ENCODE assay signal across 19 cellular contexts in the genomic region with DNA sequence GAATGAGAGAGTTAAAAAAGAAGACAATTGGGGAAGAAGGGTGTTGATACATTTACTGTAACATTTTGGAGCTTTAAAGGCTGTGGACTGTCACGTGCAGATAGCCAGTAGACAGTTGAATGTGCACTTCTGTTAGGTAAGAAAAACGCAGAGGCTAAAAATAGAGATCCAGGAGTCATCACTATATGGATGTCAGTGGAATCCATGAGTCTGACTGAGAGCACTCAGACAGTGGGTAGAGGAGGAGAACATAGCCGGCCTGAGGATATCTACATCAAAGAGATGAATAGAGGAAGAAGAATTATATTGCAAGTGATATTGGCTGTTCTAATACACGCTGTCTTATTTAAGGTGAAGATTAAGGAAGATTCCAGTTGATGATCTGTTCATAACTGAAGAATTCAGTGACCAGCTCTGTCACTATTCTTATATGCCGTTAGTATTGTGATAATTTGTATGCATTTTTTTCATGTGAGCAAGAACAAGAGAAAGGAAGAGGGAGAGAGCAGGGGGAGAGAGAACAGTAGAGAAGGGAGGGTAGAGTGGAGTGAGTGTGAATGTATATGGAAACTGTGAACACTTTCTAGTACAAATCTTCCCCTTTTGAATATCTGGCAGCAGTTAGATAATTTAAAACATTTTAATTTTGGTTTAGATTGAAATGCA.
"Had no signal": no experiment of that assay in that cellular context is flagged by ENCODE, and none has a peak within 500 bp of the region (broad histone marks: within the 10 kb centered on the region; RNA-seq: fewer than 3 reads in every experiment).

No MANE protein-coding gene starts in this region.

- H3K4me3 ChIP-seq: left ventricle myocardium inferior, lung, mucosa of descending colon, spleen, thoracic aorta had no signal

- H3K4me3 Mint-ChIP-seq: natural killer cell treated with Interleukin-12 subunit alpha and Interleukin-12 subunit beta and Interleukin-15 and Interleukin-18, amount 100 ng/mL, for 72 hours had no signal

- H3K36me3 Mint-ChIP-seq: natural killer cell treated with Interleukin-12 subunit alpha and Interleukin-12 subunit beta and Interleukin-15 and Interleukin-18, amount 100 ng/mL, for 72 hours had no signal

- H3K36me3 ChIP-seq: left ventricle myocardium inferior, spleen, thoracic aorta had no signal

- H3K9me3 ChIP-seq: left ventricle myocardium inferior, mucosa of descending colon, spleen, thoracic aorta had no signal

- H3K4me1 ChIP-seq: left ventricle myocardium inferior had no signal

- ATAC-seq: mucosa of descending colon; natural killer cell treated with Interleukin-12 subunit alpha and Interleukin-12 subunit beta and Interleukin-15 and Interleukin-18, amount 100 ng/mL, for 72 hours; right cardiac atrium had no signal

- DNase-seq: activated CD4-positive, alpha-beta T cell treated with anti-CD3 and anti-CD28 coated beads, Interleukin-2, amount 50 U/mL, for 1 hour; activated CD4-positive, CD25-positive, alpha-beta regulatory T cell treated with anti-CD3 and anti-CD28 coated beads, Interleukin-2, amount 50 U/mL, for 72 hours; activated gamma-delta T cell; activated naive CD4-positive, alpha-beta T cell treated with anti-CD3 and anti-CD28 coated beads, Interleukin-2, amount 50 U/mL, for 16 hours; anterior cingulate cortex; dermis blood vessel endothelial cell; effector CD4-positive, alpha-beta T cell; islet precursor cell; left ventricle myocardium inferior; mucosa of descending colon; right cardiac atrium; spleen; stimulated activated naive CD4-positive, alpha-beta T cell; T-helper 2 cell; trophoblast cell had no signal

- H3K27ac ChIP-seq: epithelial cell of prostate, left ventricle myocardium inferior, spleen, thoracic aorta had no signal

- H3K27ac Mint-ChIP-seq: natural killer cell treated with Interleukin-12 subunit alpha and Interleukin-12 subunit beta and Interleukin-15 and Interleukin-18, amount 100 ng/mL, for 72 hours had no signal

- H3K9me3 Mint-ChIP-seq: natural killer cell treated with Interleukin-12 subunit alpha and Interleukin-12 subunit beta and Interleukin-15 and Interleukin-18, amount 100 ng/mL, for 72 hours had no signal

- H3K27me3 ChIP-seq: spleen had no signal
